ENCODE assay signal across 18 cellular contexts in genomic region chr12:88409257-88409656, GRCh38.
DNase-seq lines count a peak whose midpoint lies in the region; ATAC-seq, FAIRE-seq and TF ChIP-seq lines count a peak whose summit lies in the region.
"Had no signal": no experiment of that assay in that cellular context is flagged by ENCODE, and none has a peak within 500 bp of the region (broad histone marks: within the 10 kb centered on the region; RNA-seq: fewer than 3 reads in every experiment).

No MANE protein-coding gene starts in this region.

- no peak overlapping the region for H3K9ac ChIP-seq in H1 (replicated peaks in 1 of 4; ENCODE audit: extremely low read depth in 1 of 4, low read depth in 3 of 4, low read length in 3 of 4)

- H2BK12ac ChIP-seq in H1 (ENCODE audit: low read depth, low read length): no peak overlapping the region

- H3K27me3 Mint-ChIP-seq in GM23338 (ENCODE audit: insufficient read depth, low read depth, poor library complexity): no peaks in the 10 kb centered on the region
- H3K27me3 Mint-ChIP-seq: CD4-positive, alpha-beta T cell had no signal

- no peak overlapping the region for H3K4me3 Mint-ChIP-seq in GM23338
- H3K4me3 Mint-ChIP-seq: CD4-positive, alpha-beta T cell; HFFc6 had no signal

- DNase-seq in GM23338 (ENCODE audit: low spot score): peak; percentile 34
- DNase-seq in H1 (ENCODE audit: low read depth in 1 of 2, low spot score in 2 of 2): no peak
- DNase-seq in left lung: no peak
- no peak for DNase-seq in hepatocyte (ENCODE audit: low spot score)
- no peak for DNase-seq in ureter (ENCODE audit: low spot score)
- DNase-seq in NOMO-1 treated with dmso at 0.1 percent for 144 hours (lab: John Stamatoyannopoulos, UW; ENCODE audit: unreplicated experiment): no peak
- DNase-seq: ACHN; BE2C; C1 segment of cervical spinal cord; Caco-2; CD4-positive, alpha-beta T cell; DMS79 treated with DMSO at 0.1 percent for 48 hours; GF-D8; HFFc6 had no signal

- H4K5ac ChIP-seq in H1 (ENCODE audit: insufficient read length, low read depth, low read length): peak overlapping the region; percentile 15

- peaks cover 5% of the 10 kb centered on the region; the same call in 1 of the 2 replicates for H3K4me1 ChIP-seq in GM23338 (ENCODE audit: insufficient read depth)
- H3K4me1 ChIP-seq in H1 (replicated peaks in 1 of 4; ENCODE audit: control insufficient read depth in 3 of 4, insufficient read depth in 4 of 4, low read length in 3 of 4): no peaks in the 10 kb centered on the region
- no peaks in the 10 kb centered on the region for H3K4me1 ChIP-seq in left lung
- no peaks in the 10 kb centered on the region for H3K4me1 ChIP-seq in hepatocyte (ENCODE audit: insufficient read depth)
- H3K4me1 ChIP-seq: BE2C, Caco-2 had no signal

- no peaks in the 10 kb centered on the region for H3K9me3 Mint-ChIP-seq in GM23338
- H3K9me3 Mint-ChIP-seq: CD4-positive, alpha-beta T cell; HFFc6 had no signal

- no peak overlapping the region for H2AFZ ChIP-seq in GM23338
- no peak overlapping the region for H2AFZ ChIP-seq in H1 (ENCODE audit: low read length)
- H2AFZ ChIP-seq in hepatocyte: no peak overlapping the region

- H3K14ac ChIP-seq in H1 (ENCODE audit: insufficient read length): no peak overlapping the region

- 69% methylated on average over 3 of the region's 3 CpGs; no CpG with 5 or more reads in 1 of the 2 experiments for WGBS in H1 (ENCODE audit: extremely low coverage in 1 of 2, insufficient coverage in 1 of 2, insufficient read length in 1 of 2, insufficient replicate concordance in 2 of 2, low coverage in 1 of 2, low lambda C conversion rate in 2 of 2, missing lambda C conversion rate in 1 of 2), 2 experiments
- WGBS in hepatocyte (ENCODE audit: low lambda C conversion rate, missing lambda C conversion rate): 80% methylated on average over 3 of the region's 3 CpGs

- ATAC-seq in GM23338 (peak; percentile 62), left lung (peak; percentile 70), GM19035 (IDR thresholded peaks at IDR 0.05; ENCODE audit: unreplicated experiment) (no peak)
- ATAC-seq: HCT116 had no signal

- no peak overlapping the region for H4K8ac ChIP-seq in H1 (ENCODE audit: extremely low read depth, insufficient read depth, low read length)

- H3K79me1 ChIP-seq in H1 (ENCODE audit: low read depth, low read length): no peaks in the 10 kb centered on the region

- FAIRE-seq in H1 (lab: Jason Lieb, UNC): no peak
- FAIRE-seq: A204.1 had no signal

- H3K9me2 ChIP-seq in GM23338 (ENCODE audit: insufficient read depth) (no peaks in the 10 kb centered on the region), hepatocyte (replicated peaks; ENCODE audit: insufficient read depth) (no peaks in the 10 kb centered on the region)

- no peak overlapping the region for H2BK15ac ChIP-seq in H1 (ENCODE audit: low read length)

- intact Hi-C loops in left lung (cut with DNase I): no loop called here

- H3K79me2 ChIP-seq in GM23338 (replicated peaks; ENCODE audit: insufficient read depth): no peaks in the 10 kb centered on the region
- H3K79me2 ChIP-seq in H1 (ENCODE audit: control insufficient read depth in 1 of 2, insufficient read depth in 2 of 2, low read length in 2 of 2): no peaks in the 10 kb centered on the region
- no peaks in the 10 kb centered on the region for H3K79me2 ChIP-seq in hepatocyte

- no peak overlapping the region for H3K27ac ChIP-seq in GM23338 (ENCODE audit: low read depth)
- H3K27ac ChIP-seq in H1 (ENCODE audit: low read depth, low read length): no peak overlapping the region
- H3K27ac ChIP-seq in left lung: no peak overlapping the region
- no peak overlapping the region for H3K27ac ChIP-seq in hepatocyte
- H3K27ac ChIP-seq: HL-60 had no signal

- H2AK5ac ChIP-seq in H1 (ENCODE audit: low read depth, low read length): no peak overlapping the region

- no peak overlapping the region for H4K91ac ChIP-seq in H1 (replicated peaks; ENCODE audit: insufficient read length, low read length)

- no peak for TF ChIP-seq POLR2A in H1 (IDR thresholded peaks at IDR 0.05; ENCODE audit: control extremely low read depth in 1 of 2, low read depth in 2 of 2, low read length in 2 of 2)

- no peak overlapping the region for H3K18ac ChIP-seq in H1 (ENCODE audit: extremely low read depth, low read length)

- no peak overlapping the region for H2BK5ac ChIP-seq in H1 (ENCODE audit: low read depth, low read length)

- H3K27ac Mint-ChIP-seq in GM23338: no peak overlapping the region
- H3K27ac Mint-ChIP-seq: CD4-positive, alpha-beta T cell; HFFc6 had no signal

- no peak overlapping the region for H3K23ac ChIP-seq in H1 (ENCODE audit: insufficient read length)

- H3K4me2 ChIP-seq in GM23338: no peak overlapping the region
- no peak overlapping the region for H3K4me2 ChIP-seq in H1 (ENCODE audit: insufficient read depth in 1 of 2, low read depth in 2 of 2, low read length in 2 of 2)
- H3K4me2 ChIP-seq in hepatocyte: no peak overlapping the region

- H3K4me3 ChIP-seq in GM23338 (no peak overlapping the region), H1 (ENCODE audit: extremely low read depth in 1 of 4, insufficient read depth in 2 of 4, low read depth in 3 of 4, low read length in 4 of 4) (no peak overlapping the region), left lung (no peak overlapping the region), hepatocyte (no peak overlapping the region)

- no peak overlapping the region for H2BK20ac ChIP-seq in H1 (ENCODE audit: low read length)

- no peaks in the 10 kb centered on the region for H3F3A ChIP-seq in GM23338 (replicated peaks; ENCODE audit: low read depth)

- no peaks in the 10 kb centered on the region for H3K23me2 ChIP-seq in H1 (ENCODE audit: low read depth, low read length)

- CTCF ChIA-PET in H1 (lab: Charles Lee; ENCODE audit: partially characterized antibody): interaction anchor here (1.4 kb wide), 1 partner anchor 16 kb away, joined by 6 read pairs; no protein-coding TSS in a partner anchor

- H3K4ac ChIP-seq in H1 (replicated peaks; ENCODE audit: insufficient read length, low read depth, low read length): no peak overlapping the region

- TF ChIP-seq EP300 in H1 (IDR thresholded peaks at IDR 0.05; ENCODE audit: borderline replicate concordance in 1 of 2, low read depth in 2 of 2, low read length in 2 of 2): no peak

- H3K4me1 Mint-ChIP-seq in GM23338: peaks cover 16% of the 10 kb centered on the region; the same call in 2 of the 3 replicates

- no peaks in the 10 kb centered on the region for H3K36me3 Mint-ChIP-seq in GM23338 (ENCODE audit: low read depth)

- H2BK120ac ChIP-seq in H1 (replicated peaks; ENCODE audit: low read depth, low read length): no peak overlapping the region

- H3K9me3 ChIP-seq in H1 (ENCODE audit: insufficient read depth in 2 of 2, low read depth in 1 of 2, low read length in 1 of 2) (no peaks in the 10 kb centered on the region), left lung (no peaks in the 10 kb centered on the region), hepatocyte (ENCODE audit: low read depth) (no peaks in the 10 kb centered on the region)
- H3K9me3 ChIP-seq: BE2C, Caco-2 had no signal

- no peak overlapping the region for H3K56ac ChIP-seq in H1 (replicated peaks; ENCODE audit: insufficient read length, low read depth, low read length)

- TF ChIP-seq RAD21 in H1 (IDR thresholded peaks at IDR 0.05 in 1 of 2, conservative IDR thresholded peaks at IDR 0.05 in 1 of 2; ENCODE audit: low read depth in 2 of 2, low read length in 2 of 2): no peak

- no peaks in the 10 kb centered on the region for H4K20me1 ChIP-seq in GM23338 (replicated peaks; ENCODE audit: insufficient read depth)
- H4K20me1 ChIP-seq in H1 (replicated peaks in 1 of 2; ENCODE audit: control insufficient read depth in 1 of 2, insufficient read depth in 2 of 2, low read length in 2 of 2): no peaks in the 10 kb centered on the region
- H4K20me1 ChIP-seq in hepatocyte (ENCODE audit: insufficient read depth, poor library complexity, severe bottlenecking): no peaks in the 10 kb centered on the region

- POLR2A ChIA-PET in H1 (lab: Charles Lee; ENCODE audit: partially characterized antibody): no interaction called here

- H3K27me3 ChIP-seq in GM23338 (ENCODE audit: insufficient read depth) (no peaks in the 10 kb centered on the region), H1 (replicated peaks in 1 of 4; ENCODE audit: control insufficient read depth in 3 of 4, extremely low read depth in 1 of 4, insufficient read depth in 3 of 4, low read length in 3 of 4) (no peaks in the 10 kb centered on the region), left lung (no peaks in the 10 kb centered on the region), hepatocyte (no peaks in the 10 kb centered on the region)
- H3K27me3 ChIP-seq: BE2C had no signal

- H3K36me3 ChIP-seq in GM23338 (ENCODE audit: insufficient read depth) (no peaks in the 10 kb centered on the region), H1 (ENCODE audit: control insufficient read depth in 2 of 4, insufficient read depth in 4 of 4, low read length in 3 of 4) (no peaks in the 10 kb centered on the region), left lung (no peaks in the 10 kb centered on the region), hepatocyte (replicated peaks; ENCODE audit: insufficient read depth, low read depth) (no peaks in the 10 kb centered on the region)
- H3K36me3 ChIP-seq: BE2C had no signal

- no peak for TF ChIP-seq CTCF in GM23338 (conservative IDR thresholded peaks at IDR 0.05; ENCODE audit: low read depth in 2 of 2)
- TF ChIP-seq CTCF in H1 (IDR thresholded peaks at IDR 0.05; ENCODE audit: control extremely low read depth in 1 of 3, insufficient read depth in 1 of 3, low read depth in 1 of 3, low read length in 3 of 3): no peak
- TF ChIP-seq CTCF in left lung (IDR thresholded peaks at IDR 0.05): no peak
- no peak for TF ChIP-seq CTCF in hepatocyte (IDR thresholded peaks at IDR 0.05; ENCODE audit: poor library complexity)

TF ChIP-seq in GM23338, 12 proteins besides CTCF, POLR2A, EP300 and RAD21 (continues in another document):
- no peak for TF ChIP-seq ETS1 (IDR thresholded peaks at IDR 0.05)

TF ChIP-seq in H1, 55 proteins besides CTCF, POLR2A, EP300 and RAD21 (continues in another document):
- TF ChIP-seq KDM4A (IDR thresholded peaks at IDR 0.05; ENCODE audit: low read depth, low read length, severe bottlenecking): no peak
- TF ChIP-seq RXRA (IDR thresholded peaks at IDR 0.05; ENCODE audit: insufficient read depth, low read depth, low read length): no peak
- no peak for TF ChIP-seq PHF8 (conservative IDR thresholded peaks at IDR 0.05; ENCODE audit: low read depth, low read length)
- TF ChIP-seq BCL11A (IDR thresholded peaks at IDR 0.05; ENCODE audit: low read depth in 2 of 2, low read length in 2 of 2): no peak
- no peak for TF ChIP-seq CREB1 (IDR thresholded peaks at IDR 0.05)
- TF ChIP-seq NANOG (IDR thresholded peaks at IDR 0.05; ENCODE audit: insufficient read depth, low read depth, low read length, poor library complexity, severe bottlenecking): no peak
- no peak for TF ChIP-seq POLR2AphosphoS5 (IDR thresholded peaks at IDR 0.05; ENCODE audit: low read depth, low read length)
- TF ChIP-seq KDM1A (IDR thresholded peaks at IDR 0.05; ENCODE audit: borderline replicate concordance, low read length): no peak
- no peak for TF ChIP-seq HDAC6 (IDR thresholded peaks at IDR 0.05; ENCODE audit: low read depth, low read length)
